In the genomic region with DNA sequence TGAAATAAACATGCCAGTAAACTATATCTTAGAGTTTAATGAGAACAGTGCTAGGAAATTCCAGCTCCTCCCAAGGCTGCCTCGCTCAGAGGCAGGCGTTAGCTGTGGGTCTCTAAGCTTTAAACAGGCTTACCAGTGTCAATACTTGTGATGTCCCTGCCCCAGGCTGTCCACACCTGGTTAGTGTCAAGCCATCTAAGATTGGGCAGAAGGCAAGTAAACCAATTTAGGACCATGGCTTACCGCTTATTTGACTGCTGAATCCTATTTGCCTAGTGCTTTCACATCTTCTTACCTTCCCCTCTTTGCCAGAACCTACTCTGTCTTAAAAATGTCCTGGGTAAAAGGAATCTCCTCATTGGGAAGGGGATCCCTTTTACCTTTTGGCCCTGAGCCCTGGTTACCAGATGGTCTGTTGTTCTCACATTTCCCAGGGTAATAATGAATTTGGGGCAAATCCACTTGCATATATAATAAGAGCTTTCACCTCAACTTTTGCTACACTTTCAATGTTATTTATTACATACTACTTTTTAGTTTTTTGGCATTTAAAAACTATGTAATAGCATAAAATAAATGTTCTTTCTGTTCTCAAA, we compare ENCODE assay signal across 10 cellular contexts. TPM values are rescaled to one million over a fixed set of nuclear protein-coding genes. Genes with fewer than 3 reads are reported as not detected.
DNase-seq lines count a peak whose midpoint lies in the region; ATAC-seq, FAIRE-seq and TF ChIP-seq lines count a peak whose summit lies in the region.
"Had no signal": no experiment of that assay in that cellular context is flagged by ENCODE, and none has a peak within 500 bp of the region (broad histone marks: within the 10 kb centered on the region; RNA-seq: fewer than 3 reads in every experiment).

No MANE protein-coding gene starts in this region.

- H3K9me3 ChIP-seq in Panc1 (ENCODE audit: control insufficient read depth, insufficient read depth, low read depth, low read length), result no peaks in the 10 kb centered on the region
- H3K9me3 ChIP-seq in stomach smooth muscle (ENCODE audit: control insufficient read depth in 2 of 2, low read length in 2 of 2), result no peaks in the 10 kb centered on the region

- H3K4me3 ChIP-seq in Panc1 (ENCODE audit: low read depth in 2 of 2, low read length in 2 of 2) (no peak overlapping the region), stomach smooth muscle (ENCODE audit: low read length in 2 of 2) (peak overlapping the region in 1 of 2 donors; percentile 35)

- H3K27me3 Mint-ChIP-seq in activated naive CD4-positive, alpha-beta T cell treated with anti-CD3 and anti-CD28 coated beads, Interleukin-2, amount 10 ng/mL, durations not matched to agents 7 days and 5 days, result no peaks in the 10 kb centered on the region

- ATAC-seq in activated naive CD4-positive, alpha-beta T cell treated with anti-CD3 and anti-CD28 coated beads, Interleukin-2, amount 50 U/mL, for 72 hours, result no peak
- ATAC-seq in HG02623 (IDR thresholded peaks at IDR 0.05; ENCODE audit: unreplicated experiment) (peak; percentile 34), Panc1 (0 out of 2 replicates have a peak, but pooled peaks have one; percentile 17)

- POLR2A ChIA-PET in Panc1 (lab: Charles Lee), result interaction anchor here (0.5 kb wide), 1 partner anchor 11 kb away, joined by 3 read pairs; no protein-coding TSS in a partner anchor

- CTCF ChIA-PET in activated naive CD4-positive, alpha-beta T cell treated with anti-CD3 and anti-CD28 coated beads, Interleukin-2, amount 10 ng/mL, durations not matched to agents 7 days and 5 days (lab: Charles Lee), result interaction anchor here (0.9 to 2.4 kb wide), 5 partner anchors 10 to 132 kb away, joined by 3 to 8 read pairs (median 3); no protein-coding TSS in a partner anchor
- CTCF ChIA-PET in Panc1 (lab: Charles Lee), result interaction anchor here (0.6 kb wide), 1 partner anchor 9 kb away, joined by 6 read pairs; no protein-coding TSS in a partner anchor

- in situ Hi-C loops in Panc1 (cut with HindIII; ENCODE audit: low pct_unique_long_range_greater_than_20kb, low sequenced_read_pairs), result no loop called here

- peaks cover 39% of the 10 kb centered on the region for H3K4me1 Mint-ChIP-seq in activated naive CD4-positive, alpha-beta T cell treated with anti-CD3 and anti-CD28 coated beads, Interleukin-2, amount 10 ng/mL, durations not matched to agents 7 days and 5 days

- no TSS peak for BruUV-seq in Panc1 (replicated peaks; lab: Mats Ljungman, UMichigan)

- H3K4me3 Mint-ChIP-seq in activated naive CD4-positive, alpha-beta T cell treated with anti-CD3 and anti-CD28 coated beads, Interleukin-2, amount 10 ng/mL, durations not matched to agents 7 days and 5 days, result no peak overlapping the region
- H3K4me3 Mint-ChIP-seq: T-helper 1 cell treated with Interleukin-12 subunit alpha and Interleukin-12 subunit beta and Interleukin-4 antibody, amounts not matched to agents 30 μg/mL and 1 μg/mL, for 36 hours had no signal

- peaks cover 2% of the 10 kb centered on the region for H3K36me3 Mint-ChIP-seq in activated naive CD4-positive, alpha-beta T cell treated with anti-CD3 and anti-CD28 coated beads, Interleukin-2, amount 10 ng/mL, durations not matched to agents 7 days and 5 days
- H3K36me3 Mint-ChIP-seq in activated naive CD4-positive, alpha-beta T cell treated with anti-CD3 and anti-CD28 coated beads, Interleukin-2, amount 50 U/mL, for 72 hours, result peaks cover 0 to 17% of the 10 kb centered on the region in 2 donors

- H3K4me1 ChIP-seq in Panc1 (ENCODE audit: control insufficient read depth, insufficient read depth, low read length) (peaks cover 22% of the 10 kb centered on the region), stomach smooth muscle (ENCODE audit: control insufficient read depth, insufficient read depth, low read length) (peaks cover 24% of the 10 kb centered on the region)

- no peak overlapping the region; the same call in 1 of the 2 replicates for H3K27ac ChIP-seq in Panc1 (ENCODE audit: low read length)
- H3K27ac ChIP-seq in stomach smooth muscle (ENCODE audit: low read length), result peak overlapping the region; percentile 53

- H3K9me3 Mint-ChIP-seq in activated naive CD4-positive, alpha-beta T cell treated with anti-CD3 and anti-CD28 coated beads, Interleukin-2, amount 10 ng/mL, durations not matched to agents 7 days and 5 days, result no peaks in the 10 kb centered on the region
- H3K9me3 Mint-ChIP-seq in activated naive CD4-positive, alpha-beta T cell treated with anti-CD3 and anti-CD28 coated beads, Interleukin-2, amount 50 U/mL, for 72 hours, result no peaks in the 10 kb centered on the region
- H3K9me3 Mint-ChIP-seq: T-helper 1 cell treated with Interleukin-12 subunit alpha and Interleukin-12 subunit beta and Interleukin-4 antibody, amounts not matched to agents 30 μg/mL and 1 μg/mL, for 36 hours had no signal

- intact Hi-C loops in Panc1 (cut with micrococcal nuclease; ENCODE audit: unreplicated experiment), result no loop called here

- H3K27me3 ChIP-seq in Panc1 (ENCODE audit: control insufficient read depth, insufficient read depth, low read length) (no peaks in the 10 kb centered on the region), stomach smooth muscle (ENCODE audit: control insufficient read depth in 1 of 2, insufficient read depth in 2 of 2, low read length in 2 of 2) (no peaks in the 10 kb centered on the region)

- H3K36me3 ChIP-seq in Panc1 (ENCODE audit: control insufficient read depth, insufficient read depth, low read length), result no peaks in the 10 kb centered on the region
- no peaks in the 10 kb centered on the region for H3K36me3 ChIP-seq in stomach smooth muscle (ENCODE audit: control insufficient read depth in 2 of 2, insufficient read depth in 2 of 2, low read length in 2 of 2)

- no peak for TF ChIP-seq CTCF in Panc1 (IDR thresholded peaks at IDR 0.05)

- no peak for DNase-seq in activated naive CD4-positive, alpha-beta T cell treated with anti-CD3 and anti-CD28 coated beads, Interleukin-2, amount 10 ng/mL, durations not matched to agents 7 days and 5 days
- no peak for DNase-seq in activated naive CD4-positive, alpha-beta T cell treated with anti-CD3 and anti-CD28 coated beads, Interleukin-2, amount 50 U/mL, for 72 hours (ENCODE audit: low spot score in 2 of 2)
- DNase-seq in Panc1 (ENCODE audit: low read depth, low spot score) (no peak), frontal cortex (ENCODE audit: low spot score in 2 of 2) (no peak), dermis blood vessel endothelial cell (no peak), NCI-H187 treated with DMSO at 0.1 percent for 48 hours (lab: John Stamatoyannopoulos, UW) (no peak)
- DNase-seq: NCI-H2081 treated with DMSO at 0.1 percent for 48 hours had no signal

- H3K9ac ChIP-seq in stomach smooth muscle (ENCODE audit: low read length in 2 of 2), result peak overlapping the region in 1 of 2 donors; percentile 6

- FAIRE-seq in frontal cortex (lab: Jason Lieb, UNC), result no peak

- peak overlapping the region; percentile 26 for H3K27ac Mint-ChIP-seq in activated naive CD4-positive, alpha-beta T cell treated with anti-CD3 and anti-CD28 coated beads, Interleukin-2, amount 10 ng/mL, durations not matched to agents 7 days and 5 days
- H3K27ac Mint-ChIP-seq in activated naive CD4-positive, alpha-beta T cell treated with anti-CD3 and anti-CD28 coated beads, Interleukin-2, amount 50 U/mL, for 72 hours, result no peak overlapping the region
- H3K27ac Mint-ChIP-seq: T-helper 1 cell treated with Interleukin-12 subunit alpha and Interleukin-12 subunit beta and Interleukin-4 antibody, amounts not matched to agents 30 μg/mL and 1 μg/mL, for 36 hours had no signal

RNA-seq across cellular contexts. Expression of a gene that starts 14.9 kb away (rescaled TPM):
- total RNA-seq in activated naive CD4-positive, alpha-beta T cell treated with anti-CD3 and anti-CD28 coated beads, Interleukin-2, amount 50 U/mL, for 72 hours, result 10 to 100 TPM; 11.0 to 15.0 TPM
- total RNA-seq in Panc1 (2021; ENCODE audit: unreplicated experiment), result 30.3 TPM
- 12.3 TPM for polyA plus RNA-seq in Panc1 (2012; ENCODE audit: insufficient read length)
- total RNA-seq in frontal cortex, result 137 TPM
- 25.7 and 39.1 TPM in 2 replicates for total RNA-seq in dermis blood vessel endothelial cell

Comparison
In these comparisons a context has a peak if more than half of its experiments do, and no peak if none do; other contexts are left out.
1. ATAC-seq: peak in HG02623 (single experiment) and Panc1 (single experiment); none in activated naive CD4-positive, alpha-beta T cell treated with anti-CD3 and anti-CD28 coated beads, Interleukin-2, amount 50 U/mL, for 72 hours (0 of 2).